In genomic region chr4:6388713-6389112, GRCh38 we compare ENCODE assay signal across 21 cellular contexts.
"Had no signal": no experiment of that assay in that cellular context is flagged by ENCODE, and none has a peak within 500 bp of the region (broad histone marks: within the 10 kb centered on the region; RNA-seq: fewer than 3 reads in every experiment).

No MANE protein-coding gene starts in this region.

- H3K27ac ChIP-seq: colonic mucosa, foreskin keratinocyte, left ventricle myocardium inferior, ovary, right atrium auricular region had no signal

- H3K9me3 ChIP-seq: colonic mucosa, left ventricle myocardium inferior, ovary, right atrium auricular region had no signal

- H3K36me3 ChIP-seq: colonic mucosa, left ventricle myocardium inferior, ovary, right atrium auricular region had no signal

- FAIRE-seq: endothelial cell of umbilical vein, keratinocyte, small intestine had no signal

- DNase-seq: colonic mucosa; dermis blood vessel endothelial cell; effector CD4-positive, alpha-beta T cell; endodermal cell; erythroblast; foreskin keratinocyte; immature natural killer cell; left cardiac atrium; left ventricle myocardium inferior; mesenchymal stem cell; naive thymus-derived CD4-positive, alpha-beta T cell; nephron progenitor cell; ovary; small intestine; stimulated activated CD4-positive, alpha-beta T cell treated with anti-CD3 and anti-CD28 coated beads, Interleukin-12 subunit alpha, Interleukin-12 subunit beta, amount 100 ng/mL, for 4 hours; stimulated activated naive CD4-positive, alpha-beta T cell treated with Interleukin-2 at 50 U/mL for 16 hours; trophoblast cell had no signal

- H3K27me3 ChIP-seq: colonic mucosa, ovary, right atrium auricular region had no signal

- H3K4me1 ChIP-seq: colonic mucosa, foreskin keratinocyte, right atrium auricular region had no signal

- H3K4me3 ChIP-seq: colonic mucosa, left ventricle myocardium inferior, lung, ovary, right atrium auricular region had no signal

- ATAC-seq: foreskin keratinocyte; left cardiac atrium; naive thymus-derived CD4-positive, alpha-beta T cell had no signal
